16 cellular contexts compared by ENCODE assay signal in genomic region chr17:19664136-19664820, GRCh38. TPM values are rescaled to one million over a fixed set of nuclear protein-coding genes. Genes with fewer than 3 reads are reported as not detected.
"Had no signal": no experiment of that assay in that cellular context is flagged by ENCODE, and none has a peak within 500 bp of the region (broad histone marks: within the 10 kb centered on the region; RNA-seq: fewer than 3 reads in every experiment).

No MANE protein-coding gene starts in this region.

- DNase-seq: activated CD4-positive, alpha-beta T cell treated with anti-CD3 and anti-CD28 coated beads for 1 hour; activated CD4-positive, alpha-beta T cell treated with anti-CD3 and anti-CD28 coated beads, Interleukin-2, amount 50 U/mL, for 48 hours; activated CD8-positive, alpha-beta memory T cell treated with anti-CD3 and anti-CD28 coated beads, Interleukin-2, amount 10 ng/mL, durations not matched to agents 7 days and 5 days; activated effector memory CD4-positive, alpha-beta T cell treated with Interleukin-2 at 50 U/mL for 16 hours; activated T-cell treated with anti-CD3 and anti-CD28 coated beads, Interleukin-2, amount 50 U/mL, for 24 hours; amygdala; cerebellar nuclear complex; hypothalamus; mesenchymal stem cell; nephron progenitor cell; stimulated activated CD4-positive, alpha-beta T cell treated with anti-CD3 and anti-CD28 coated beads, Interleukin-4, amount 100 ng/mL, for 1 hour; stimulated activated naive CD8-positive, alpha-beta T cell treated with anti-CD3 and anti-CD28 coated beads, Interleukin-15, amount 100 ng/mL, for 72 hours; T-helper 9 cell had no signal

- ATAC-seq: activated CD8-positive, alpha-beta memory T cell treated with anti-CD3 and anti-CD28 coated beads, Interleukin-2, amount 10 ng/mL, durations not matched to agents 7 days and 5 days; activated naive CD4-positive, alpha-beta T cell treated with anti-CD3 and anti-CD28 coated beads, Interleukin-2, amount 50 U/mL, for 72 hours; stimulated activated naive CD8-positive, alpha-beta T cell treated with anti-CD3 and anti-CD28 coated beads, Interleukin-15, amount 100 ng/mL, for 72 hours had no signal

RNA-seq across cellular contexts. Expression of gene SLC47A2, which starts 52.1 kb away (rescaled TPM):
- total RNA-seq: activated CD8-positive, alpha-beta memory T cell treated with anti-CD3 and anti-CD28 coated beads, Interleukin-2, amount 10 ng/mL, durations not matched to agents 7 days and 5 days; activated naive CD4-positive, alpha-beta T cell treated with anti-CD3 and anti-CD28 coated beads, Interleukin-2, amount 50 U/mL, for 72 hours; epithelial cell of proximal tubule; osteoblast had no signal
